In the genomic region with DNA sequence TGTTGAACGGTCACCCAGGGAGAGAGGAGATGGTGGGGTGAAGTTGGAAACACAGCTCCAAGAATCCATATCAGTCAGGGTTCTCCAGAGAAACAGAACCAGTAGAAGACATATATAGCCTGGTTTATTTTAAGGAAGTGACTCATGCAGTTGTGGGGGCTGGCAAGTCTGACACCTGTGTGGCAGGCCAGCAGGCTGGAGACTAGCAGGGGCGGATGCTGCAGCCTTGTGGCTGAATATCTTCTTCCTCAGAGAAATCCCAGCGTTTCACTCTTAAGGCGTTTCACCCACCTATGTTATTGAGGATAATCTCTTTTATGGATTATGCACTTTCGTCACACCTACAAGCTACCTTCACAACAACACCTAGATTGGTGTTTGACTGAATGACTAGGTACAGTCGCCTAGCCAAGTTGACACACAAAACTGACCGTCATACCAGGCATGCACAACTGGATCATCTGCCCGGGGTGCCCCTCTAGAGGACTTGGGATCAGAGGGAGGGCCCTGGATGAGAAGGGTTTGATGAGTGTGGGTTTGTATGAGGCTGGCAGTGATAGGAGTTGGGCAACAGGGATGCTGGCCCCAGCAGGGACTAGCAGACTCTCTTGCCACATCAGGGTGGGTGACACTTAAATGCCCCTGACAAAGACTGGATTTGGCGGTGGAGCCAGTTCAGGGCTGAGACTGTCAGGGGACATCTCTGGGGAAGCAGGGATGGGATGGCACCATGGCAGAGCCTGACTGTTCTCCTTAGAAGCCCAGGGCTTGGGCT, we compare ENCODE assay signal across 13 cellular contexts. TPM values are rescaled to one million over a fixed set of nuclear protein-coding genes. Genes with fewer than 3 reads are reported as not detected.
DNase-seq lines count a peak whose midpoint lies in the region; ATAC-seq, FAIRE-seq and TF ChIP-seq lines count a peak whose summit lies in the region.
"Had no signal": no experiment of that assay in that cellular context is flagged by ENCODE, and none has a peak within 500 bp of the region (broad histone marks: within the 10 kb centered on the region; RNA-seq: fewer than 3 reads in every experiment).

No MANE protein-coding gene starts in this region.

- H3K9ac ChIP-seq in astrocyte (ENCODE audit: low read length), result no peak overlapping the region
- H3K9ac ChIP-seq in smooth muscle cell (ENCODE audit: low read depth), result no peak overlapping the region

- H3K4me1 Mint-ChIP-seq in astrocyte (ENCODE audit: low read depth, unreplicated experiment) (peaks cover 4% of the 10 kb centered on the region), CD14-positive monocyte (no peaks in the 10 kb centered on the region)
- H3K4me1 Mint-ChIP-seq: activated CD4-positive, alpha-beta T cell treated with anti-CD3 and anti-CD28 coated beads, Interleukin-2, amount 10 ng/mL, durations not matched to agents 7 days and 5 days had no signal

- no peak overlapping the region for H3K4me3 ChIP-seq in astrocyte (ENCODE audit: insufficient read depth, low read depth, low read length)
- no peak overlapping the region for H3K4me3 ChIP-seq in smooth muscle cell
- H3K4me3 ChIP-seq: esophagus squamous epithelium, psoas muscle, SJCRH30 had no signal

- H3F3A ChIP-seq in smooth muscle cell (ENCODE audit: low read depth), result no peaks in the 10 kb centered on the region

- H3K27ac ChIP-seq in astrocyte (ENCODE audit: low read depth, low read length) (no peak overlapping the region), smooth muscle cell (ENCODE audit: low read depth) (no peak overlapping the region)
- H3K27ac ChIP-seq: esophagus squamous epithelium, psoas muscle, SJCRH30 had no signal

- no peaks in the 10 kb centered on the region for H3K36me3 ChIP-seq in astrocyte (ENCODE audit: insufficient read depth, low read length)
- H3K36me3 ChIP-seq in smooth muscle cell (ENCODE audit: low read depth), result no peaks in the 10 kb centered on the region
- H3K36me3 ChIP-seq: esophagus squamous epithelium, SJCRH30 had no signal

- H2AFZ ChIP-seq in astrocyte (ENCODE audit: low read depth, low read length) (no peak overlapping the region), smooth muscle cell (ENCODE audit: low read depth) (no peak overlapping the region)

- 78% methylated on average over 9 of the region's 9 CpGs for WGBS in smooth muscle cell (ENCODE audit: low lambda C conversion rate)

- H3K27ac Mint-ChIP-seq in astrocyte (ENCODE audit: unreplicated experiment), result no peak overlapping the region
- H3K27ac Mint-ChIP-seq in CD14-positive monocyte, result peak overlapping the region in 1 of 7 donors; percentile 72
- H3K27ac Mint-ChIP-seq: activated CD4-positive, alpha-beta T cell treated with anti-CD3 and anti-CD28 coated beads, Interleukin-2, amount 10 ng/mL, durations not matched to agents 7 days and 5 days had no signal

- H3K4me1 ChIP-seq in astrocyte (ENCODE audit: insufficient read depth, low read length) (peaks cover 5% of the 10 kb centered on the region), smooth muscle cell (ENCODE audit: low read depth) (no peaks in the 10 kb centered on the region)
- H3K4me1 ChIP-seq: esophagus squamous epithelium, psoas muscle, SJCRH30 had no signal

- ATAC-seq in GM19351 (IDR thresholded peaks at IDR 0.05; ENCODE audit: unreplicated experiment), result peak; percentile 82
- ATAC-seq: left ventricle myocardium superior, psoas muscle had no signal

- H3K79me2 ChIP-seq in astrocyte (ENCODE audit: insufficient read depth, low read length) (no peaks in the 10 kb centered on the region), smooth muscle cell (ENCODE audit: low read depth) (no peaks in the 10 kb centered on the region)

- intact Hi-C loops in CD14-positive monocyte (cut with micrococcal nuclease), result no loop called here

- H3K27me3 ChIP-seq in astrocyte (ENCODE audit: insufficient read depth, low read length), result peaks cover 4% of the 10 kb centered on the region
- no peaks in the 10 kb centered on the region for H3K27me3 ChIP-seq in smooth muscle cell (ENCODE audit: low read depth)
- H3K27me3 ChIP-seq: SJCRH30 had no signal

- no peaks in the 10 kb centered on the region for H3K9me3 ChIP-seq in astrocyte (ENCODE audit: insufficient read depth, low read depth, low read length)
- H3K9me3 ChIP-seq in smooth muscle cell (replicated peaks; ENCODE audit: low read depth), result no peaks in the 10 kb centered on the region
- H3K9me3 ChIP-seq: esophagus squamous epithelium, psoas muscle, SJCRH30 had no signal

- no peak for TF ChIP-seq CTCF in astrocyte (IDR thresholded peaks at IDR 0.05; ENCODE audit: insufficient read depth, low read depth, low read length)
- no peak for TF ChIP-seq CTCF in CD14-positive monocyte (IDR thresholded peaks at IDR 0.05)
- no peak for TF ChIP-seq CTCF in smooth muscle cell (IDR thresholded peaks at IDR 0.05; ENCODE audit: borderline replicate concordance, insufficient read depth, poor library complexity, severe bottlenecking)

- peak; percentile 11 for DNase-seq in KBM-7
- peak; percentile 55 for DNase-seq in astrocyte (ENCODE audit: low read depth)
- peak; percentile 20 for DNase-seq in middle frontal gyrus (ENCODE audit: extremely low spot score, low spot score)
- DNase-seq in CD14-positive monocyte (ENCODE audit: low spot score), result no peak
- no peak for DNase-seq in smooth muscle cell (lab: John Stamatoyannopoulos, UW; ENCODE audit: unreplicated experiment)
- DNase-seq in NCI-H1048 (lab: John Stamatoyannopoulos, UW), result no peak
- DNase-seq: activated CD4-positive, alpha-beta T cell treated with anti-CD3 and anti-CD28 coated beads, Interleukin-2, amount 10 ng/mL, durations not matched to agents 7 days and 5 days; EL; esophagus squamous epithelium; left ventricle myocardium superior; psoas muscle had no signal

- FAIRE-seq in astrocyte (lab: Jason Lieb, UNC), result no peak

- H3K9me3 Mint-ChIP-seq in astrocyte (ENCODE audit: unreplicated experiment), result peaks cover 4% of the 10 kb centered on the region
- H3K9me3 Mint-ChIP-seq in CD14-positive monocyte, result peaks cover 0 to 3% (median 0%) of the 10 kb centered on the region in 7 donors
- H3K9me3 Mint-ChIP-seq: activated CD4-positive, alpha-beta T cell treated with anti-CD3 and anti-CD28 coated beads, Interleukin-2, amount 10 ng/mL, durations not matched to agents 7 days and 5 days had no signal

- H3K27me3 Mint-ChIP-seq in astrocyte (ENCODE audit: low read depth, unreplicated experiment) (peaks cover 41% of the 10 kb centered on the region), CD14-positive monocyte (ENCODE audit: low read depth in 3 of 3) (peaks cover 3 to 10% (median 8%) of the 10 kb centered on the region in 3 donors)
- H3K27me3 Mint-ChIP-seq: activated CD4-positive, alpha-beta T cell treated with anti-CD3 and anti-CD28 coated beads, Interleukin-2, amount 10 ng/mL, durations not matched to agents 7 days and 5 days had no signal

- no peak overlapping the region for H3K4me3 Mint-ChIP-seq in astrocyte (ENCODE audit: unreplicated experiment)
- H3K4me3 Mint-ChIP-seq in CD14-positive monocyte, result no peak overlapping the region
- H3K4me3 Mint-ChIP-seq: activated CD4-positive, alpha-beta T cell treated with anti-CD3 and anti-CD28 coated beads, Interleukin-2, amount 10 ng/mL, durations not matched to agents 7 days and 5 days had no signal

- H4K20me1 ChIP-seq in astrocyte (ENCODE audit: insufficient read depth, low read length) (no peaks in the 10 kb centered on the region), smooth muscle cell (ENCODE audit: low read depth) (no peaks in the 10 kb centered on the region)

- in situ Hi-C loops in KBM-7 (cut with MboI; ENCODE audit: low pct_unique_long_range_greater_than_20kb, low sequenced_read_pairs), result no loop called here

- no peaks in the 10 kb centered on the region for H3K36me3 Mint-ChIP-seq in astrocyte (ENCODE audit: low read depth, unreplicated experiment)
- no peaks in the 10 kb centered on the region for H3K36me3 Mint-ChIP-seq in CD14-positive monocyte

- H3K4me2 ChIP-seq in astrocyte (ENCODE audit: low read length), result peak overlapping the region; percentile 15
- H3K4me2 ChIP-seq in smooth muscle cell, result no peak overlapping the region

RNA-seq across cellular contexts. Expression of gene MROH2A, which starts 23.4 kb away (rescaled TPM):
- total RNA-seq in astrocyte (not detected in 2 replicates), smooth muscle cell (not detected in 2 replicates)
- polyA plus RNA-seq in CD14-positive monocyte (not detected), smooth muscle cell (not detected in 2 replicates)
- total RNA-seq: activated CD4-positive, alpha-beta T cell treated with anti-CD3 and anti-CD28 coated beads, Interleukin-2, amount 10 ng/mL, durations not matched to agents 7 days and 5 days; left ventricle myocardium superior; psoas muscle; SJCRH30 had no signal
- polyA plus RNA-seq: psoas muscle had no signal

RNA-seq across cellular contexts. Expression of gene UGT1A1, which starts 41.5 kb away (rescaled TPM):
- total RNA-seq in astrocyte, result not detected in 2 replicates
- not detected for polyA plus RNA-seq in CD14-positive monocyte
- not detected in 2 replicates for total RNA-seq in smooth muscle cell
- polyA plus RNA-seq in smooth muscle cell, result not detected in 2 replicates
- total RNA-seq: activated CD4-positive, alpha-beta T cell treated with anti-CD3 and anti-CD28 coated beads, Interleukin-2, amount 10 ng/mL, durations not matched to agents 7 days and 5 days; left ventricle myocardium superior; psoas muscle; SJCRH30 had no signal

RNA-seq across cellular contexts. Expression of gene HJURP, which starts 52.8 kb away (rescaled TPM):
- total RNA-seq in astrocyte (2.7 and 5.9 TPM in 2 replicates), smooth muscle cell (12.3 and 19.5 TPM in 2 replicates)
- polyA plus RNA-seq in CD14-positive monocyte (not detected), smooth muscle cell (7.9 and 8.6 TPM in 2 replicates)
- total RNA-seq: psoas muscle had no signal

Comparison
In these comparisons a context has a peak if more than half of its experiments do, and no peak if none do; other contexts are left out.
1. DNase-seq: peak in KBM-7 (single experiment), astrocyte (single experiment) and middle frontal gyrus (single experiment); none in CD14-positive monocyte (single experiment), smooth muscle cell (single experiment) and NCI-H1048 (single experiment).